Comparison of ENCODE assay signal across 35 cellular contexts in genomic region chr12:109057376-109057775, GRCh38. TPM values are rescaled to one million over a fixed set of nuclear protein-coding genes. Genes with fewer than 3 reads are reported as not detected.
"Had no signal": no experiment of that assay in that cellular context is flagged by ENCODE, and none has a peak within 500 bp of the region (broad histone marks: within the 10 kb centered on the region; RNA-seq: fewer than 3 reads in every experiment).

No MANE protein-coding gene starts in this region.

- H3K27ac Mint-ChIP-seq: activated naive CD4-positive, alpha-beta T cell treated with anti-CD3 and anti-CD28 coated beads for 36 hours; activated naive CD8-positive, alpha-beta T cell treated with anti-CD3 and anti-CD28 coated beads for 36 hours; activated T-cell treated with anti-CD3 and anti-CD28 coated beads, Interleukin-2, amount 50 U/mL, for 72 hours; brain had no signal

- H3K27ac ChIP-seq: adrenal gland, ascending aorta, cardiac muscle cell, epithelial cell of prostate, esophagus squamous epithelium, pancreas, psoas muscle, right atrium auricular region, stomach, thoracic aorta, VCaP had no signal

- H3K9me3 ChIP-seq: adrenal gland, ascending aorta, esophagus squamous epithelium, pancreas, psoas muscle, right atrium auricular region, stomach, thoracic aorta had no signal

- H3K4me1 Mint-ChIP-seq: activated naive CD8-positive, alpha-beta T cell treated with anti-CD3 and anti-CD28 coated beads for 36 hours had no signal

- ATAC-seq: activated T-cell treated with anti-CD3 and anti-CD28 coated beads, Interleukin-2, amount 50 U/mL, for 72 hours; left cardiac atrium; left ventricle myocardium superior; naive thymus-derived CD4-positive, alpha-beta T cell; pancreas; psoas muscle; stimulated activated memory B cell treated with anti-CD40 and anti-IgM and Interleukin-4, amounts not matched to agents 10 μg/mL and 1 μg/mL and 100 μg/mL, for 72 hours had no signal

- H3K4me3 Mint-ChIP-seq: activated naive CD4-positive, alpha-beta T cell treated with anti-CD3 and anti-CD28 coated beads for 36 hours; activated naive CD8-positive, alpha-beta T cell treated with anti-CD3 and anti-CD28 coated beads for 36 hours; activated T-cell treated with anti-CD3 and anti-CD28 coated beads, Interleukin-2, amount 50 U/mL, for 72 hours; brain; naive thymus-derived CD4-positive, alpha-beta T cell; stimulated activated memory B cell treated with anti-CD40 and anti-IgM and Interleukin-4, amounts not matched to agents 10 μg/mL and 1 μg/mL and 100 μg/mL, for 72 hours had no signal

- H3K4me3 ChIP-seq: adrenal gland, ascending aorta, cardiac muscle cell, esophagus squamous epithelium, pancreas, psoas muscle, right atrium auricular region, smooth muscle cell, stomach, thoracic aorta had no signal

- H3K27me3 ChIP-seq: adrenal gland, ascending aorta, cardiac muscle cell, esophagus squamous epithelium, pancreas, right atrium auricular region, stomach had no signal

- DNase-seq: activated CD4-positive, alpha-beta T cell treated with anti-CD3 and anti-CD28 coated beads for 4 hours; activated CD4-positive, alpha-beta T cell treated with anti-CD3 and anti-CD28 coated beads, Interleukin-2, amount 50 U/mL, for 4 hours; activated effector memory CD4-positive, alpha-beta T cell treated with Interleukin-2 at 50 U/mL for 16 hours; activated naive CD4-positive, alpha-beta T cell treated with anti-CD3 and anti-CD28 coated beads for 36 hours; activated naive CD8-positive, alpha-beta T cell treated with anti-CD3 and anti-CD28 coated beads for 36 hours; activated T-cell treated with anti-CD3 and anti-CD28 coated beads for 4 hours; activated T-cell treated with anti-CD3 and anti-CD28 coated beads, Interleukin-2, amount 50 U/mL, for 72 hours; adrenal gland; effector CD4-positive, alpha-beta T cell; esophagus squamous epithelium; foreskin melanocyte; islet precursor cell; left cardiac atrium; left ventricle myocardium superior; naive thymus-derived CD4-positive, alpha-beta T cell; pancreas; psoas muscle; stimulated activated CD4-positive, alpha-beta T cell treated with anti-CD3 and anti-CD28 coated beads, Interleukin-1b, Interleukin-23, amount 100 ng/mL, for 48 hours; stimulated activated CD4-positive, alpha-beta T cell treated with anti-CD3 and anti-CD28 coated beads, Interleukin-4, amount 100 ng/mL, for 4 hours; stimulated activated CD8-positive, alpha-beta memory T cell treated with anti-CD3 and anti-CD28 coated beads, Interleukin-4, amount 100 ng/mL, for 48 hours; stomach; T-helper 9 cell; trophoblast cell had no signal

- H3K36me3 ChIP-seq: thoracic aorta had no signal

- H3K36me3 Mint-ChIP-seq: activated naive CD8-positive, alpha-beta T cell treated with anti-CD3 and anti-CD28 coated beads for 36 hours had no signal

- H3K27me3 Mint-ChIP-seq: activated naive CD8-positive, alpha-beta T cell treated with anti-CD3 and anti-CD28 coated beads for 36 hours; naive thymus-derived CD4-positive, alpha-beta T cell; stimulated activated memory B cell treated with anti-CD40 and anti-IgM and Interleukin-4, amounts not matched to agents 10 μg/mL and 1 μg/mL and 100 μg/mL, for 72 hours had no signal

RNA-seq across cellular contexts. Expression of gene SVOP, which starts 36.5 kb away (rescaled TPM):
- total RNA-seq: activated naive CD4-positive, alpha-beta T cell treated with anti-CD3 and anti-CD28 coated beads for 36 hours; activated naive CD8-positive, alpha-beta T cell treated with anti-CD3 and anti-CD28 coated beads for 36 hours; activated T-cell treated with anti-CD3 and anti-CD28 coated beads, Interleukin-2, amount 50 U/mL, for 72 hours; ascending aorta; cardiac muscle cell; chondrocyte; esophagus squamous epithelium; lung microvascular endothelial cell; naive thymus-derived CD4-positive, alpha-beta T cell; smooth muscle cell; T-helper 1 cell treated with Interleukin-12 subunit alpha and Interleukin-12 subunit beta and Interleukin-4 antibody, amounts not matched to agents 30 ng/mL and 1 ng/mL, for 36 hours; thoracic aorta had no signal
- polyA plus RNA-seq: cardiac muscle cell; naive thymus-derived CD4-positive, alpha-beta T cell; smooth muscle cell had no signal
